In the genomic region with DNA sequence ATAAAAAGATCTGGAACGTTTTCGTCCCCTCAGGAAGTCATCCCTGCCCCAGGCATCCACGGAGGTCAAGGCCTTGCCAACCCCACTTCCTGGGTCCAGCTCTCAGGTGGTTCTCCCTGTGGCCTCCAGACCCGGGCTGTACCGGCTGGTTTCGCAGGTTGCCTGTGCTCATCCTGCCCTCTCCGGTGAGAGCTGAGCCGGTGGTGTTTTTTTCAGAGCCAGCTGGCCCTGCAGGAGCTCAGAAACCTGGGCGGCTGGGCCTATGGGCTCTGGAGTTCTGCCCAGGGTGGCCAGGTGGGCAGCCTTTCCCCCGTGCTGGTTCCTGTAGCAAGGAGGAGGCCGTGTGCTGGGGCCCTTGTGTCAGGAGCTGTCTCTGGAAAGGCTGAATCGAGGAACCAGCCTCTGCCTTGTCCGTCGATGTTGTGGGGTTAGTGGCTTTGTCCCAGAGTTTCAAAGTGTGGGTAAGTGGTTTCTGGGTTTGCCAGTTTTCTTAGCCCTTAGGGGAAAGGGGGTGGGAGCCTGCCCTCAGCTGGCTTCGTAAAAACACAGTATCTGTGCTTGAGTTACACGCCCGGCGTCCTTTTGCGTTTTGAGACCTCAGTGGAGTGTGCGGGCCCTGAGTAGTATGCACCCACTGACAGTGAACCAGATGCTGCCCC, we compare ENCODE assay signal across 17 cellular contexts. TPM values are rescaled to one million over a fixed set of nuclear protein-coding genes. Genes with fewer than 3 reads are reported as not detected.
DNase-seq lines count a peak whose midpoint lies in the region; ATAC-seq and TF ChIP-seq lines count a peak whose summit lies in the region.
"Had no signal": no experiment of that assay in that cellular context is flagged by ENCODE, and none has a peak within 500 bp of the region (broad histone marks: within the 10 kb centered on the region; RNA-seq: fewer than 3 reads in every experiment).

No MANE protein-coding gene starts in this region.

- CTCF ChIA-PET in activated CD8-positive, alpha-beta T cell treated with anti-CD3 and anti-CD28 coated beads for 36 hours (lab: Charles Lee) = interaction anchor here (0.7 kb wide), 1 partner anchor 205 kb away, joined by 3 read pairs; no protein-coding TSS in a partner anchor
- CTCF ChIA-PET in activated CD8-positive, alpha-beta T cell treated with anti-CD3 and anti-CD28 coated beads, Interleukin-2, amount 10 ng/mL, durations not matched to agents 7 days and 5 days (lab: Charles Lee) = interaction anchor here (1.8 kb wide), 1 partner anchor 10 kb away, joined by 4 read pairs; no protein-coding TSS in a partner anchor

- H3K27me3 ChIP-seq in neuronal stem cell (ENCODE audit: control insufficient read depth in 3 of 3, insufficient read depth in 3 of 3, low read depth in 1 of 3, low read length in 3 of 3) = no peaks in the 10 kb centered on the region
- H3K27me3 ChIP-seq: BLaER1 treated with 17β-estradiol and CSF1 and Interleukin-3, amounts not matched to agents 10 nM and 100 nM had no signal

- intact Hi-C loops in activated CD8-positive, alpha-beta T cell treated with anti-CD3 and anti-CD28 coated beads for 36 hours (cut with micrococcal nuclease) = no loop called here

- peak overlapping the region; percentile 30 for H3K27ac Mint-ChIP-seq in activated CD8-positive, alpha-beta T cell treated with anti-CD3 and anti-CD28 coated beads for 36 hours
- H3K27ac Mint-ChIP-seq in activated CD8-positive, alpha-beta T cell treated with anti-CD3 and anti-CD28 coated beads, Interleukin-2, amount 10 ng/mL, durations not matched to agents 7 days and 5 days = no peak overlapping the region
- peak overlapping the region in 1 of 2 donors; percentile 54 for H3K27ac Mint-ChIP-seq in stimulated activated naive CD8-positive, alpha-beta T cell treated with anti-CD3 and anti-CD28 coated beads, Interleukin-15, amount 100 ng/mL, for 72 hours

- H3K79me1 ChIP-seq in neuronal stem cell (ENCODE audit: low read depth, low read length) = peaks cover 27% of the 10 kb centered on the region

- peaks cover 17% of the 10 kb centered on the region for H3K36me3 Mint-ChIP-seq in activated CD8-positive, alpha-beta T cell treated with anti-CD3 and anti-CD28 coated beads for 36 hours (ENCODE audit: low read depth)
- H3K36me3 Mint-ChIP-seq in activated CD8-positive, alpha-beta T cell treated with anti-CD3 and anti-CD28 coated beads, Interleukin-2, amount 10 ng/mL, durations not matched to agents 7 days and 5 days (ENCODE audit: low read depth) = peaks cover 34% of the 10 kb centered on the region

- no peak overlapping the region for H3K4ac ChIP-seq in neuronal stem cell (ENCODE audit: low read length)

- no peak overlapping the region for H4K8ac ChIP-seq in neuronal stem cell (ENCODE audit: low read depth, low read length)

- H3K23ac ChIP-seq in neuronal stem cell (ENCODE audit: low read depth, low read length, poor library complexity) = no peak overlapping the region

- peaks cover 0 to 4% of the 10 kb centered on the region in 2 donors for H3K4me1 ChIP-seq in neuronal stem cell (ENCODE audit: control insufficient read depth in 2 of 2, insufficient read depth in 1 of 2, low read depth in 1 of 2, low read length in 2 of 2)

- POLR2A ChIA-PET in activated CD8-positive, alpha-beta T cell treated with anti-CD3 and anti-CD28 coated beads for 36 hours (lab: Charles Lee) = interaction anchor here (0.9 kb wide), 1 partner anchor 140 kb away, joined by 3 read pairs; no protein-coding TSS in a partner anchor
- POLR2A ChIA-PET in activated CD8-positive, alpha-beta T cell treated with anti-CD3 and anti-CD28 coated beads, Interleukin-2, amount 10 ng/mL, durations not matched to agents 7 days and 5 days (lab: Charles Lee) = no interaction called here

- H3K9me3 ChIP-seq in neuronal stem cell (replicated peaks in 1 of 2; ENCODE audit: control insufficient read depth in 2 of 2, insufficient read depth in 1 of 2, low read depth in 1 of 2, low read length in 2 of 2) = peaks cover 0 to 3% of the 10 kb centered on the region in 2 donors

- no peak overlapping the region for H2BK120ac ChIP-seq in neuronal stem cell (ENCODE audit: low read depth, low read length)

- no peak overlapping the region for H2BK15ac ChIP-seq in neuronal stem cell (ENCODE audit: low read length)

- TF ChIP-seq CTCF in activated CD8-positive, alpha-beta T cell treated with anti-CD3 and anti-CD28 coated beads for 36 hours (IDR thresholded peaks at IDR 0.05) = no peak

- no peak overlapping the region for H2AFZ ChIP-seq in neuronal stem cell (ENCODE audit: low read length)

- in situ Hi-C loops in G401 (cut with HindIII; ENCODE audit: low sequenced_read_pairs) = no loop called here

- no peak overlapping the region for H2BK12ac ChIP-seq in neuronal stem cell (ENCODE audit: low read length)

- H3K27me3 Mint-ChIP-seq in activated CD8-positive, alpha-beta T cell treated with anti-CD3 and anti-CD28 coated beads for 36 hours = no peaks in the 10 kb centered on the region
- H3K27me3 Mint-ChIP-seq in activated CD8-positive, alpha-beta T cell treated with anti-CD3 and anti-CD28 coated beads, Interleukin-2, amount 10 ng/mL, durations not matched to agents 7 days and 5 days (ENCODE audit: low read depth) = no peaks in the 10 kb centered on the region
- H3K27me3 Mint-ChIP-seq in stimulated activated naive CD8-positive, alpha-beta T cell treated with anti-CD3 and anti-CD28 coated beads, Interleukin-15, amount 100 ng/mL, for 72 hours = no peaks in the 10 kb centered on the region
- H3K27me3 Mint-ChIP-seq: CD4-positive, CD25-positive, alpha-beta regulatory T cell had no signal

- H2BK5ac ChIP-seq in neuronal stem cell (ENCODE audit: low read length) = peak overlapping the region; percentile 3

- no peaks in the 10 kb centered on the region for H3K9me3 Mint-ChIP-seq in activated CD8-positive, alpha-beta T cell treated with anti-CD3 and anti-CD28 coated beads for 36 hours
- H3K9me3 Mint-ChIP-seq in activated CD8-positive, alpha-beta T cell treated with anti-CD3 and anti-CD28 coated beads, Interleukin-2, amount 10 ng/mL, durations not matched to agents 7 days and 5 days (ENCODE audit: insufficient read depth) = no peaks in the 10 kb centered on the region
- peaks cover 0 to 8% of the 10 kb centered on the region in 2 donors for H3K9me3 Mint-ChIP-seq in stimulated activated naive CD8-positive, alpha-beta T cell treated with anti-CD3 and anti-CD28 coated beads, Interleukin-15, amount 100 ng/mL, for 72 hours
- H3K9me3 Mint-ChIP-seq: CD4-positive, CD25-positive, alpha-beta regulatory T cell had no signal

- no peak overlapping the region for H3K18ac ChIP-seq in neuronal stem cell (ENCODE audit: low read length)

- H3K9ac ChIP-seq in neuronal stem cell (ENCODE audit: low read depth, low read length, poor library complexity) = no peak overlapping the region
- H3K9ac ChIP-seq: BLaER1 treated with 17β-estradiol and CSF1 and Interleukin-3, amounts not matched to agents 10 nM and 100 nM had no signal

- H2AK5ac ChIP-seq in neuronal stem cell (ENCODE audit: low read depth, low read length) = no peak overlapping the region

- no CpG with 5 or more reads among the region's 20 CpGs for whole genome bisulfite sequencing in neuronal stem cell (ENCODE audit: extremely low coverage in 2 of 2, insufficient read length in 2 of 2, insufficient replicate concordance in 1 of 2), 2 donors

- no peak overlapping the region for H3K27ac ChIP-seq in neuronal stem cell (replicated peaks; ENCODE audit: low read length)
- H3K27ac ChIP-seq: BLaER1 treated with 17β-estradiol and CSF1 and Interleukin-3, amounts not matched to agents 10 nM and 100 nM; HL-60 had no signal

- H3K4me3 Mint-ChIP-seq in activated CD8-positive, alpha-beta T cell treated with anti-CD3 and anti-CD28 coated beads for 36 hours = no peak overlapping the region
- H3K4me3 Mint-ChIP-seq in activated CD8-positive, alpha-beta T cell treated with anti-CD3 and anti-CD28 coated beads, Interleukin-2, amount 10 ng/mL, durations not matched to agents 7 days and 5 days = no peak overlapping the region
- no peak overlapping the region for H3K4me3 Mint-ChIP-seq in stimulated activated naive CD8-positive, alpha-beta T cell treated with anti-CD3 and anti-CD28 coated beads, Interleukin-15, amount 100 ng/mL, for 72 hours
- H3K4me3 Mint-ChIP-seq: CD4-positive, CD25-positive, alpha-beta regulatory T cell had no signal

- no peak for ATAC-seq in activated CD8-positive, alpha-beta T cell treated with anti-CD3 and anti-CD28 coated beads for 36 hours
- ATAC-seq in activated CD8-positive, alpha-beta T cell treated with anti-CD3 and anti-CD28 coated beads, Interleukin-2, amount 10 ng/mL, durations not matched to agents 7 days and 5 days = no peak
- ATAC-seq in stimulated activated naive CD8-positive, alpha-beta T cell treated with anti-CD3 and anti-CD28 coated beads, Interleukin-15, amount 100 ng/mL, for 72 hours = no peak
- no peak for ATAC-seq in HG03565 (IDR thresholded peaks at IDR 0.05; ENCODE audit: unreplicated experiment)

- H3K4me1 Mint-ChIP-seq in activated CD8-positive, alpha-beta T cell treated with anti-CD3 and anti-CD28 coated beads for 36 hours (ENCODE audit: low read depth) = peaks cover 46% of the 10 kb centered on the region
- H3K4me1 Mint-ChIP-seq in activated CD8-positive, alpha-beta T cell treated with anti-CD3 and anti-CD28 coated beads, Interleukin-2, amount 10 ng/mL, durations not matched to agents 7 days and 5 days (ENCODE audit: low read depth) = peaks cover 33% of the 10 kb centered on the region
- H3K4me1 Mint-ChIP-seq in stimulated activated naive CD8-positive, alpha-beta T cell treated with anti-CD3 and anti-CD28 coated beads, Interleukin-15, amount 100 ng/mL, for 72 hours = peaks cover 80% of the 10 kb centered on the region

- no peak for DNase-seq in activated CD8-positive, alpha-beta T cell treated with anti-CD3 and anti-CD28 coated beads for 36 hours
- DNase-seq in activated CD8-positive, alpha-beta T cell treated with anti-CD3 and anti-CD28 coated beads, Interleukin-2, amount 10 ng/mL, durations not matched to agents 7 days and 5 days = no peak
- DNase-seq in G401 (ENCODE audit: low spot score) (peak; percentile 72), cerebellar cortex (ENCODE audit: low spot score) (peak; percentile 65), neuronal stem cell (ENCODE audit: low spot score) (no peak)
- no peak for DNase-seq in stimulated activated naive CD8-positive, alpha-beta T cell treated with anti-CD3 and anti-CD28 coated beads, Interleukin-15, amount 100 ng/mL, for 72 hours
- no peak for DNase-seq in activated CD4-positive, alpha-beta T cell treated with anti-CD3 and anti-CD28 coated beads, Interleukin-2, amount 50 U/mL, for 4 hours
- DNase-seq: ACHN; Calu3; CD4-positive, CD25-positive, alpha-beta regulatory T cell; DMS79; HCEC 1CT had no signal

- peaks cover 4 to 22% of the 10 kb centered on the region in 2 donors for H3K36me3 ChIP-seq in neuronal stem cell (replicated peaks in 1 of 2; ENCODE audit: control insufficient read depth in 2 of 2, insufficient read depth in 2 of 2, low read length in 2 of 2)

- H4K91ac ChIP-seq in neuronal stem cell (ENCODE audit: low read depth, low read length, poor library complexity) = no peak overlapping the region

- no peak overlapping the region for H3K4me2 ChIP-seq in neuronal stem cell (ENCODE audit: insufficient read depth, low read length, poor library complexity, severe bottlenecking)
- H3K4me2 ChIP-seq: BLaER1 treated with 17β-estradiol and CSF1 and Interleukin-3, amounts not matched to agents 10 nM and 100 nM had no signal

- H3K14ac ChIP-seq in neuronal stem cell (ENCODE audit: low read length) = no peak overlapping the region

- H3K4me3 ChIP-seq in neuronal stem cell (ENCODE audit: low read length in 2 of 2) = no peak overlapping the region
- H3K4me3 ChIP-seq: BLaER1 treated with 17β-estradiol and CSF1 and Interleukin-3, amounts not matched to agents 10 nM and 100 nM had no signal

RNA-seq across cellular contexts. Expression of a gene that starts 23.6 kb away (rescaled TPM):
- total RNA-seq in activated CD8-positive, alpha-beta T cell treated with anti-CD3 and anti-CD28 coated beads for 36 hours = not detected
- not detected for total RNA-seq in activated CD8-positive, alpha-beta T cell treated with anti-CD3 and anti-CD28 coated beads, Interleukin-2, amount 10 ng/mL, durations not matched to agents 7 days and 5 days
- total RNA-seq in G401 (2014; rRNA removed; shearing (Covaris generic)) = not detected in 2 replicates
- not detected for polyA plus RNA-seq in neuronal stem cell (2013, experiment 1 of 2)
- not detected for polyA plus RNA-seq in neuronal stem cell (2013, experiment 2 of 2)
- total RNA-seq: A172; Calu3; CD4-positive, CD25-positive, alpha-beta regulatory T cell; H1 had no signal
- polyA plus RNA-seq: CD4-positive, CD25-positive, alpha-beta regulatory T cell; H1 had no signal

RNA-seq across cellular contexts. Expression of a gene that starts 28.2 kb away (rescaled TPM):
- 10 to 100 TPM; 24.6 TPM for total RNA-seq in activated CD8-positive, alpha-beta T cell treated with anti-CD3 and anti-CD28 coated beads for 36 hours
- total RNA-seq in activated CD8-positive, alpha-beta T cell treated with anti-CD3 and anti-CD28 coated beads, Interleukin-2, amount 10 ng/mL, durations not matched to agents 7 days and 5 days = 10 to 100 TPM; 46.3 to 49.0 TPM
- 5.2 and 35.3 TPM in 2 replicates for total RNA-seq in G401 (2014; rRNA removed; shearing (Covaris generic))
- 60.5 TPM for polyA plus RNA-seq in neuronal stem cell (2013, experiment 1 of 2)
- polyA plus RNA-seq in neuronal stem cell (2013, experiment 2 of 2) = 63.6 TPM

RNA-seq across cellular contexts. Expression of a gene that starts 28.3 kb away (rescaled TPM):
- total RNA-seq in activated CD8-positive, alpha-beta T cell treated with anti-CD3 and anti-CD28 coated beads for 36 hours = 1 to 10 TPM; 1.6 to 1.8 TPM
- total RNA-seq in activated CD8-positive, alpha-beta T cell treated with anti-CD3 and anti-CD28 coated beads, Interleukin-2, amount 10 ng/mL, durations not matched to agents 7 days and 5 days = 1 to 10 TPM; 2.4 to 2.7 TPM
- total RNA-seq in G401 (2014; rRNA removed; shearing (Covaris generic)) = 0.18 and 0.61 TPM in 2 replicates
- polyA plus RNA-seq in neuronal stem cell (2013, experiment 1 of 2) = 0.88 TPM
- 0.89 TPM for polyA plus RNA-seq in neuronal stem cell (2013, experiment 2 of 2)

RNA-seq across cellular contexts. Expression of a gene that starts 29.2 kb away (rescaled TPM):
- total RNA-seq in activated CD8-positive, alpha-beta T cell treated with anti-CD3 and anti-CD28 coated beads for 36 hours = 10 to 100 TPM; 10.5 to 11.8 TPM
- 10 to 100 TPM; 15.4 to 16.1 TPM for total RNA-seq in activated CD8-positive, alpha-beta T cell treated with anti-CD3 and anti-CD28 coated beads, Interleukin-2, amount 10 ng/mL, durations not matched to agents 7 days and 5 days
- total RNA-seq in G401 (2014; rRNA removed; shearing (Covaris generic)) = 15.6 and 24.5 TPM in 2 replicates
- polyA plus RNA-seq in neuronal stem cell (2013, experiment 1 of 2) = 16.0 TPM
- polyA plus RNA-seq in neuronal stem cell (2013, experiment 2 of 2) = 15.9 TPM

Comparison
In these comparisons a context has a peak if more than half of its experiments do, and no peak if none do; other contexts are left out.
1. DNase-seq: peak in G401 (single experiment) and cerebellar cortex (single experiment); none in activated CD8-positive, alpha-beta T cell treated with anti-CD3 and anti-CD28 coated beads for 36 hours (single experiment), activated CD8-positive, alpha-beta T cell treated with anti-CD3 and anti-CD28 coated beads, Interleukin-2, amount 10 ng/mL, durations not matched to agents 7 days and 5 days (single experiment), neuronal stem cell (single experiment), stimulated activated naive CD8-positive, alpha-beta T cell treated with anti-CD3 and anti-CD28 coated beads, Interleukin-15, amount 100 ng/mL, for 72 hours (0 of 2) and activated CD4-positive, alpha-beta T cell treated with anti-CD3 and anti-CD28 coated beads, Interleukin-2, amount 50 U/mL, for 4 hours (0 of 2).